10 cellular contexts compared by ENCODE assay signal in the genomic region with DNA sequence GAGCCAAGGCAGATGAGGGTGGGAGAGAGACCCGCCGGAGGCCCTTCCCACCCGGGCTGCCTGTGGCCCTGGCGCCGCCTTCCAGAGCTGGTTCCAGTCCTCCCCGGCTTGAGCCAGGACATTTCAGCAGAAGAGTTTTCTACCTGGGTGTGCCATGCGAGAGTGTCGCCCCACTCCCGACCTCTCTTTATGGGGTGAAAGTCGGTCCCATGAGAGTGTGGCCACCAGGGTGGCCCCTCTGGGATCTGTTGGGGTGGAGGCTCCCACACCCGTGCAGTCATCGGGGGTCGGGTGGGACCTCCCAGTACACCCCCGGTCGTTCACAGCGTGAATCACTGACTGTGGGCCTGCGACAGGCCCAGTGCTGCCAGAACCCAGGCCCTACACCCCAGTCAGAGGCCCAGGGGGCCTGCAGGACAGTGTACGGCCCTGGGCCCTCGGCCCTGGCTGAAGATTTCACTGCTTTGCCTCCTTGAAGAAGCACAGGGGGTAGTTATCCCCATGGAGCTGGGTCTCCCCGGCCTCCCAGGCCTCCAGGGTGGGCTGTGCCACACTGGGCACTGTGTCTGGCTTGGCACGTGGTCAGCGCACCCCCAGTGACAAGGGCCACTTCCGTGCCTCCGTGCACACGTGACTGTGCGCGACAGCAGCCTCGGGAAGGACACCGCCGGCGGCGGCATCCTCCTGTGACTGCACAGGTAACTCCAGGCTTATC. TPM values are rescaled to one million over a fixed set of nuclear protein-coding genes. Genes with fewer than 3 reads are reported as not detected.
A peak's percentile ranks its signal among the peaks of the same experiment; 100 is the strongest.
DNase-seq lines count a peak whose midpoint lies in the region; ATAC-seq and TF ChIP-seq lines count a peak whose summit lies in the region.
"Had no signal": no experiment of that assay in that cellular context is flagged by ENCODE, and none has a peak within 500 bp of the region (broad histone marks: within the 10 kb centered on the region; RNA-seq: fewer than 3 reads in every experiment).

No MANE protein-coding gene starts in this region.

- CTCF ChIA-PET in WTC11 (lab: Charles Lee), result interaction anchor here (1.3 kb wide), 1 partner anchor 23 kb away, joined by 5 read pairs; no protein-coding TSS in a partner anchor

- no peak for ATAC-seq in WTC11
- ATAC-seq in heart left ventricle, result no peak

- no peak for TF ChIP-seq EP300 in sigmoid colon (IDR thresholded peaks at IDR 0.05)

- peaks cover 46% of the 10 kb centered on the region for H3K4me1 Mint-ChIP-seq in WTC11

- TF ChIP-seq POLR2A in heart left ventricle (IDR thresholded peaks at IDR 0.05) (no peak), sigmoid colon (IDR thresholded peaks at IDR 0.05) (no peak)

- H3K36me3 ChIP-seq in heart left ventricle (no peaks in the 10 kb centered on the region), sigmoid colon (no peaks in the 10 kb centered on the region)
- H3K36me3 ChIP-seq: neutrophil had no signal

- intact Hi-C loops in heart left ventricle (cut with DNase I) (loop anchor here in 6 of 10 donors (2.0 to 10.0 kb wide), 4 partner anchors 53 to 106 kb away; no protein-coding TSS in a partner anchor), sigmoid colon (cut with DNase I) (loop anchor here (5.0 kb wide), 1 partner anchor 56 kb away; no protein-coding TSS in a partner anchor)

- 90 to 96% (median 92%) methylated on average over 29 to 32 of the region's 32 CpGs for WGBS in heart left ventricle, 4 donors
- WGBS in sigmoid colon, 2 donors, result 84 to 86% methylated on average over 32 of the region's 32 CpGs

- H3K27me3 ChIP-seq in heart left ventricle (peaks cover 0 to 6% (median 0%) of the 10 kb centered on the region in 9 donors), sigmoid colon (no peaks in the 10 kb centered on the region)

- H3K9me3 Mint-ChIP-seq in WTC11, result no peaks in the 10 kb centered on the region

- peaks cover 30% of the 10 kb centered on the region for H3K27me3 Mint-ChIP-seq in WTC11 (ENCODE audit: low read depth)

- POLR2A ChIA-PET in WTC11 (lab: Charles Lee), result no interaction called here

- peak overlapping the region in 2 of 12 donors; percentile 16 to 38 for H3K4me3 ChIP-seq in heart left ventricle
- no peak overlapping the region for H3K4me3 ChIP-seq in sigmoid colon

- H3K9me3 ChIP-seq in heart left ventricle (no peaks in the 10 kb centered on the region), sigmoid colon (no peaks in the 10 kb centered on the region)
- H3K9me3 ChIP-seq: neutrophil had no signal

- no peaks in the 10 kb centered on the region; the same call in 1 of the 2 replicates for H3K36me3 Mint-ChIP-seq in WTC11

- H3K27ac ChIP-seq in heart left ventricle (peak overlapping the region in 5 of 12 donors; percentile 32 to 90 (median 56)), sigmoid colon (peak overlapping the region; percentile 86 to 91 (median 86))
- H3K27ac ChIP-seq: neutrophil had no signal

- TF ChIP-seq CTCF in WTC11 (IDR thresholded peaks at IDR 0.05) (no peak), heart left ventricle (IDR thresholded peaks at IDR 0.05) (no peak), sigmoid colon (IDR thresholded peaks at IDR 0.05) (no peak)

- H3K27ac Mint-ChIP-seq in WTC11, result no peak overlapping the region; the same call in 1 of the 2 replicates

- H3K4me1 ChIP-seq in heart left ventricle (peaks cover 5 to 73% (median 54%) of the 10 kb centered on the region in 12 donors), sigmoid colon (peaks cover 0 to 75% (median 58%) of the 10 kb centered on the region in 4 donors)

- peak overlapping the region; percentile 65 for H3K4me3 Mint-ChIP-seq in WTC11

- DNase-seq in ELF-1 (ENCODE audit: low read depth, low spot score) (peak; percentile 33), WTC11 (ENCODE audit: low spot score) (no peak), heart left ventricle (peak in 3 of 5 donors; percentile 16 to 61 (median 22)), sigmoid colon (peak; percentile 56), GM03348 (ENCODE audit: low spot score) (no peak), HUDEP-2 (lab: John Stamatoyannopoulos, UW; ENCODE audit: unreplicated experiment in 76 of 76) (no peak), D341Med (ENCODE audit: low spot score) (no peak), Ammon's horn (ENCODE audit: low spot score) (no peak)
- DNase-seq: activated CD4-positive, alpha-beta T cell treated with anti-CD3 and anti-CD28 coated beads for 1 hour had no signal

TF ChIP-seq in WTC11, 78 proteins besides CTCF, POLR2A, EP300 and RAD21 (continues in another document):
- TF ChIP-seq SMAD3 (CRISPR knock-in tag; IDR thresholded peaks at IDR 0.05; ENCODE audit: borderline replicate concordance) (no peak), HMGA2 (CRISPR knock-in tag; IDR thresholded peaks at IDR 0.05) (no peak), RELA (CRISPR knock-in tag; IDR thresholded peaks at IDR 0.05; ENCODE audit: borderline replicate concordance) (no peak), KAT7 (CRISPR knock-in tag; IDR thresholded peaks at IDR 0.05; ENCODE audit: borderline replicate concordance) (no peak), ZNF416 (CRISPR knock-in tag; IDR thresholded peaks at IDR 0.05) (no peak), TP53 (CRISPR knock-in tag; IDR thresholded peaks at IDR 0.05) (no peak), ELF4 (CRISPR knock-in tag; IDR thresholded peaks at IDR 0.05; ENCODE audit: low read depth) (no peak), NFATC4 (CRISPR knock-in tag; IDR thresholded peaks at IDR 0.05) (no peak), ZNF232 (CRISPR knock-in tag; IDR thresholded peaks at IDR 0.05) (no peak), GRHL2 (CRISPR knock-in tag; IDR thresholded peaks at IDR 0.05; ENCODE audit: insufficient replicate concordance, severe bottlenecking) (no peak), SOX15 (CRISPR knock-in tag; IDR thresholded peaks at IDR 0.05) (no peak)
- TF ChIP-seq, protein P1, sequence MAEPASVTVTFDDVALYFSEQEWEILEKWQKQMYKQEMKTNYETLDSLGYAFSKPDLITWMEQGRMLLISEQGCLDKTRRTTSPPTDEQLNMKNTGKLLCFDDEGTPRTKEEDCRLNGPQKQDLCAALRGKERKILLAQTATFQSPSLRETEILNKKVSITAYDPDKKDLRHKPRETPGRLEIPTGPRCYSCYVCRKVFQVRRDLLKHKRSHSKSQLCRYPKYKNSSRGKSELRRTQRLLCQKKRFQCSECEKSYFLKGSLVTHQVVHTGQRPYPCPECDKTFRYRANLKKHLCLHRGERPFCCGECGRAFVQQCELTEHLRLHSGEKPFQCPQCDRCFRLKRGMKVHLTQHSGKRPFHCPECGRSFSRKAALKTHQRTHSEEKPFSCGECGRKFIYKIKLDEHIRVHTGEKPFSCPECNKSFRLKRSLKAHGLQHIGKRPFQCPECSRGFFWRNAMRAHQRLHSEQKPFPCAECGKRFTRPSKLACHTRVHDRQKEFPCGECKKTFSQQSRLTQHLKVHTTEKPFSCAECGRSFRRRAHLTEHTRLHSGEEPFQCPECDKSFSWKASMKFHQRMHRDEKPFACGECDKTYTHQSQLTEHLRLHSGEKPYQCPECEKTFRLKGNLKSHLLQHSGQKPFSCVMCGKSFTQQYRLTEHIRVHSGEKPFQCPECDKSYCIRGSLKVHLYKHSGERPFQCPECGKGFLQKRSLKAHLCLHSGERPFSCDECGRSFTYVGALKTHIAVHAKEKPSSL (CRISPR knock-in tag; conservative IDR thresholded peaks at IDR 0.05), result no peak
- TF ChIP-seq, protein P2, sequence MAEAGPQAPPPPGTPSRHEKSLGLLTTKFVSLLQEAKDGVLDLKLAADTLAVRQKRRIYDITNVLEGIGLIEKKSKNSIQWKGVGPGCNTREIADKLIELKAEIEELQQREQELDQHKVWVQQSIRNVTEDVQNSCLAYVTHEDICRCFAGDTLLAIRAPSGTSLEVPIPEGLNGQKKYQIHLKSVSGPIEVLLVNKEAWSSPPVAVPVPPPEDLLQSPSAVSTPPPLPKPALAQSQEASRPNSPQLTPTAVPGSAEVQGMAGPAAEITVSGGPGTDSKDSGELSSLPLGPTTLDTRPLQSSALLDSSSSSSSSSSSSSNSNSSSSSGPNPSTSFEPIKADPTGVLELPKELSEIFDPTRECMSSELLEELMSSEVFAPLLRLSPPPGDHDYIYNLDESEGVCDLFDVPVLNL (CRISPR knock-in tag; IDR thresholded peaks at IDR 0.05; ENCODE audit: borderline replicate concordance, low read depth), result no peak
- TF ChIP-seq, protein P3, sequence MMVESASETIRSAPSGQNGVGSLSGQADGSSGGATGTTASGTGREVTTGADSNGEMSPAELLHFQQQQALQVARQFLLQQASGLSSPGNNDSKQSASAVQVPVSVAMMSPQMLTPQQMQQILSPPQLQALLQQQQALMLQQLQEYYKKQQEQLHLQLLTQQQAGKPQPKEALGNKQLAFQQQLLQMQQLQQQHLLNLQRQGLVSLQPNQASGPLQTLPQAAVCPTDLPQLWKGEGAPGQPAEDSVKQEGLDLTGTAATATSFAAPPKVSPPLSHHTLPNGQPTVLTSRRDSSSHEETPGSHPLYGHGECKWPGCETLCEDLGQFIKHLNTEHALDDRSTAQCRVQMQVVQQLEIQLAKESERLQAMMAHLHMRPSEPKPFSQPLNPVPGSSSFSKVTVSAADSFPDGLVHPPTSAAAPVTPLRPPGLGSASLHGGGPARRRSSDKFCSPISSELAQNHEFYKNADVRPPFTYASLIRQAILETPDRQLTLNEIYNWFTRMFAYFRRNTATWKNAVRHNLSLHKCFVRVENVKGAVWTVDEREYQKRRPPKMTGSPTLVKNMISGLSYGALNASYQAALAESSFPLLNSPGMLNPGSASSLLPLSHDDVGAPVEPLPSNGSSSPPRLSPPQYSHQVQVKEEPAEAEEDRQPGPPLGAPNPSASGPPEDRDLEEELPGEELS (CRISPR knock-in tag; IDR thresholded peaks at IDR 0.05), result no peak
- TF ChIP-seq, protein P4, sequence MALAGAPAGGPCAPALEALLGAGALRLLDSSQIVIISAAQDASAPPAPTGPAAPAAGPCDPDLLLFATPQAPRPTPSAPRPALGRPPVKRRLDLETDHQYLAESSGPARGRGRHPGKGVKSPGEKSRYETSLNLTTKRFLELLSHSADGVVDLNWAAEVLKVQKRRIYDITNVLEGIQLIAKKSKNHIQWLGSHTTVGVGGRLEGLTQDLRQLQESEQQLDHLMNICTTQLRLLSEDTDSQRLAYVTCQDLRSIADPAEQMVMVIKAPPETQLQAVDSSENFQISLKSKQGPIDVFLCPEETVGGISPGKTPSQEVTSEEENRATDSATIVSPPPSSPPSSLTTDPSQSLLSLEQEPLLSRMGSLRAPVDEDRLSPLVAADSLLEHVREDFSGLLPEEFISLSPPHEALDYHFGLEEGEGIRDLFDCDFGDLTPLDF (CRISPR knock-in tag; IDR thresholded peaks at IDR 0.05), result no peak

RNA-seq across cellular contexts. Expression of a gene that starts 5.9 kb away (rescaled TPM):
- total RNA-seq in WTC11 (2021) (17.6 to 20.2 TPM (median 17.6 TPM) in 3 replicates), heart left ventricle (10 to 100 TPM; 11.1 to 26.7 (median 15.7) TPM), sigmoid colon (10 to 100 TPM in 3 of 4 donors, 1 to 10 TPM in 1; 7.3 to 13.8 (median 11.1) TPM)
- polyA plus RNA-seq in heart left ventricle (10 to 100 TPM in 1 of 2 donors, 1 to 10 TPM in 1; 6.5 to 10.5 TPM), sigmoid colon (10 to 100 TPM in 1 of 3 donors, 1 to 10 TPM in 2; 1.6 to 12.4 (median 2.4) TPM)

Comparison
In these comparisons a context has a peak if more than half of its experiments do, and no peak if none do; other contexts are left out.
1. DNase-seq: peak in ELF-1 (single experiment), heart left ventricle (3 of 5) and sigmoid colon (single experiment); none in WTC11 (single experiment), GM03348 (single experiment), HUDEP-2 (0 of 76), D341Med (single experiment) and Ammon's horn (single experiment).